In genomic region chr4:75844151-75844662, GRCh38 we compare ENCODE assay signal across 11 cellular contexts. TPM values are rescaled to one million over a fixed set of nuclear protein-coding genes. Genes with fewer than 3 reads are reported as not detected.
DNase-seq lines count a peak whose midpoint lies in the region; ATAC-seq, FAIRE-seq and TF ChIP-seq lines count a peak whose summit lies in the region.
"Had no signal": no experiment of that assay in that cellular context is flagged by ENCODE, and none has a peak within 500 bp of the region (broad histone marks: within the 10 kb centered on the region; RNA-seq: fewer than 3 reads in every experiment).

No MANE protein-coding gene starts in this region.

- no peaks in the 10 kb centered on the region for H3K79me2 ChIP-seq in astrocyte (ENCODE audit: insufficient read depth, low read length)

- no peak for TF ChIP-seq POLR2A in H54 (IDR thresholded peaks at IDR 0.05; ENCODE audit: low read depth, low read length)

- H3K36me3 ChIP-seq in astrocyte (ENCODE audit: insufficient read depth, low read length) (no peaks in the 10 kb centered on the region), subcutaneous abdominal adipose tissue (ENCODE audit: control insufficient read depth in 5 of 5, insufficient read depth in 5 of 5, low read length in 5 of 5) (no peaks in the 10 kb centered on the region)

- H3K27ac Mint-ChIP-seq in astrocyte (ENCODE audit: unreplicated experiment), result peak overlapping the region; percentile 78
- H3K27ac Mint-ChIP-seq in natural killer cell treated with Interleukin-12 subunit alpha and Interleukin-12 subunit beta and Interleukin-15 and Interleukin-18, amount 100 ng/mL, for 72 hours, result no peak overlapping the region
- H3K27ac Mint-ChIP-seq: activated CD4-positive, alpha-beta memory T cell treated with anti-CD3 and anti-CD28 coated beads for 36 hours; stimulated activated naive B cell treated with anti-CD40 and anti-IgM and Interleukin-4, amounts not matched to agents 10 μg/mL and 1 μg/mL and 100 μg/mL, for 72 hours had no signal

- no peak for ATAC-seq in natural killer cell treated with Interleukin-12 subunit alpha and Interleukin-12 subunit beta and Interleukin-15 and Interleukin-18, amount 100 ng/mL, for 72 hours
- ATAC-seq: stimulated activated naive B cell treated with anti-CD40 and anti-IgM and Interleukin-4, amounts not matched to agents 10 μg/mL and 1 μg/mL and 100 μg/mL, for 72 hours had no signal

- no peaks in the 10 kb centered on the region for H3K27me3 ChIP-seq in astrocyte (ENCODE audit: insufficient read depth, low read length)
- H3K27me3 ChIP-seq in subcutaneous abdominal adipose tissue (ENCODE audit: control insufficient read depth in 5 of 5, insufficient read depth in 4 of 5, low read length in 5 of 5), result no peaks in the 10 kb centered on the region

- H3K27ac ChIP-seq in astrocyte (ENCODE audit: low read depth, low read length) (peak overlapping the region; percentile 63), subcutaneous abdominal adipose tissue (ENCODE audit: low read depth, low read length) (peak overlapping the region; percentile 55)

- no peaks in the 10 kb centered on the region for H3K36me3 Mint-ChIP-seq in astrocyte (ENCODE audit: low read depth, unreplicated experiment)
- no peaks in the 10 kb centered on the region for H3K36me3 Mint-ChIP-seq in natural killer cell treated with Interleukin-12 subunit alpha and Interleukin-12 subunit beta and Interleukin-15 and Interleukin-18, amount 100 ng/mL, for 72 hours
- H3K36me3 Mint-ChIP-seq: activated CD4-positive, alpha-beta memory T cell treated with anti-CD3 and anti-CD28 coated beads for 36 hours; stimulated activated naive B cell treated with anti-CD40 and anti-IgM and Interleukin-4, amounts not matched to agents 10 μg/mL and 1 μg/mL and 100 μg/mL, for 72 hours had no signal

- H3K9me3 ChIP-seq in astrocyte (ENCODE audit: insufficient read depth, low read depth, low read length) (no peaks in the 10 kb centered on the region), subcutaneous abdominal adipose tissue (ENCODE audit: control insufficient read depth in 5 of 5, low read length in 5 of 5) (no peaks in the 10 kb centered on the region)

- H3K9ac ChIP-seq in astrocyte (ENCODE audit: low read length) (peak overlapping the region; percentile 62), subcutaneous abdominal adipose tissue (ENCODE audit: low read length in 5 of 5) (no peak overlapping the region)

- FAIRE-seq in H54 (lab: Jason Lieb, UNC) (no peak), astrocyte (lab: Jason Lieb, UNC) (peak; percentile 91)

- peaks cover 34% of the 10 kb centered on the region for H3K4me1 Mint-ChIP-seq in astrocyte (ENCODE audit: low read depth, unreplicated experiment)
- peaks cover 2 to 12% of the 10 kb centered on the region in 2 donors for H3K4me1 Mint-ChIP-seq in natural killer cell treated with Interleukin-12 subunit alpha and Interleukin-12 subunit beta and Interleukin-15 and Interleukin-18, amount 100 ng/mL, for 72 hours (ENCODE audit: low read depth in 2 of 2)
- H3K4me1 Mint-ChIP-seq: stimulated activated naive B cell treated with anti-CD40 and anti-IgM and Interleukin-4, amounts not matched to agents 10 μg/mL and 1 μg/mL and 100 μg/mL, for 72 hours had no signal

- H3K4me3 ChIP-seq in astrocyte (ENCODE audit: insufficient read depth, low read depth, low read length) (no peak overlapping the region), subcutaneous abdominal adipose tissue (ENCODE audit: low read depth in 1 of 5, low read length in 5 of 5) (no peak overlapping the region)

- no peak for TF ChIP-seq CTCF in astrocyte (IDR thresholded peaks at IDR 0.05; ENCODE audit: insufficient read depth, low read depth, low read length)

- DNase-seq in H54 (ENCODE audit: insufficient read length, low spot score) (peak; percentile 12), astrocyte (ENCODE audit: low read depth) (peak; percentile 95), kidney tubule cell (ENCODE audit: low spot score) (peak; percentile 86), NCI-H2171 treated with DMSO at 0.1 percent for 48 hours (lab: John Stamatoyannopoulos, UW) (no peak), OCI-M1 (lab: John Stamatoyannopoulos, UW) (no peak)
- DNase-seq in natural killer cell treated with Interleukin-12 subunit alpha and Interleukin-12 subunit beta and Interleukin-15 and Interleukin-18, amount 100 ng/mL, for 72 hours (ENCODE audit: low spot score), result no peak
- DNase-seq: activated CD4-positive, alpha-beta memory T cell treated with anti-CD3 and anti-CD28 coated beads for 36 hours; NCI-H1930; SIG-M5; stimulated activated naive B cell treated with anti-CD40 and anti-IgM and Interleukin-4, amounts not matched to agents 10 μg/mL and 1 μg/mL and 100 μg/mL, for 72 hours had no signal

- H3K4me2 ChIP-seq in astrocyte (ENCODE audit: low read length), result peak overlapping the region; percentile 74

- peaks cover 35% of the 10 kb centered on the region for H3K4me1 ChIP-seq in astrocyte (ENCODE audit: insufficient read depth, low read length)
- H3K4me1 ChIP-seq in subcutaneous abdominal adipose tissue (ENCODE audit: control insufficient read depth in 5 of 5, insufficient read depth in 5 of 5, low read length in 5 of 5), result peaks cover 1 to 15% (median 12%) of the 10 kb centered on the region in 5 donors

- H3K9me3 Mint-ChIP-seq in astrocyte (ENCODE audit: unreplicated experiment), result no peaks in the 10 kb centered on the region
- H3K9me3 Mint-ChIP-seq in natural killer cell treated with Interleukin-12 subunit alpha and Interleukin-12 subunit beta and Interleukin-15 and Interleukin-18, amount 100 ng/mL, for 72 hours, result no peaks in the 10 kb centered on the region
- H3K9me3 Mint-ChIP-seq: activated CD4-positive, alpha-beta memory T cell treated with anti-CD3 and anti-CD28 coated beads for 36 hours; stimulated activated naive B cell treated with anti-CD40 and anti-IgM and Interleukin-4, amounts not matched to agents 10 μg/mL and 1 μg/mL and 100 μg/mL, for 72 hours had no signal

- no peaks in the 10 kb centered on the region for H3K27me3 Mint-ChIP-seq in astrocyte (ENCODE audit: low read depth, unreplicated experiment)
- peaks cover 0 to 1% of the 10 kb centered on the region in 2 donors for H3K27me3 Mint-ChIP-seq in natural killer cell treated with Interleukin-12 subunit alpha and Interleukin-12 subunit beta and Interleukin-15 and Interleukin-18, amount 100 ng/mL, for 72 hours

- H4K20me1 ChIP-seq in astrocyte (ENCODE audit: insufficient read depth, low read length), result no peaks in the 10 kb centered on the region

- peak overlapping the region; percentile 35 for H2AFZ ChIP-seq in astrocyte (ENCODE audit: low read depth, low read length)

- H3K4me3 Mint-ChIP-seq in astrocyte (ENCODE audit: unreplicated experiment), result peak overlapping the region; percentile 1
- no peak overlapping the region for H3K4me3 Mint-ChIP-seq in natural killer cell treated with Interleukin-12 subunit alpha and Interleukin-12 subunit beta and Interleukin-15 and Interleukin-18, amount 100 ng/mL, for 72 hours
- H3K4me3 Mint-ChIP-seq: activated CD4-positive, alpha-beta memory T cell treated with anti-CD3 and anti-CD28 coated beads for 36 hours; stimulated activated naive B cell treated with anti-CD40 and anti-IgM and Interleukin-4, amounts not matched to agents 10 μg/mL and 1 μg/mL and 100 μg/mL, for 72 hours had no signal

RNA-seq across cellular contexts. Expression of gene PPEF2, which starts 58.0 kb away (rescaled TPM):
- not detected in 2 replicates for total RNA-seq in astrocyte
- not detected for total RNA-seq in natural killer cell treated with Interleukin-12 subunit alpha and Interleukin-12 subunit beta and Interleukin-15 and Interleukin-18, amount 100 ng/mL, for 72 hours

Comparison
In these comparisons a context has a peak if more than half of its experiments do, and no peak if none do; other contexts are left out.
1. DNase-seq: peak in H54 (single experiment), astrocyte (single experiment) and kidney tubule cell (single experiment); none in NCI-H2171 treated with DMSO at 0.1 percent for 48 hours (single experiment), natural killer cell treated with Interleukin-12 subunit alpha and Interleukin-12 subunit beta and Interleukin-15 and Interleukin-18, amount 100 ng/mL, for 72 hours (single experiment) and OCI-M1 (single experiment).